Comparison of ENCODE assay signal across 8 cellular contexts in genomic region chr9:38432922-38433510, GRCh38. TPM values are rescaled to one million over a fixed set of nuclear protein-coding genes. Genes with fewer than 3 reads are reported as not detected.
A peak's percentile ranks its signal among the peaks of the same experiment; 100 is the strongest.
DNase-seq lines count a peak whose midpoint lies in the region; TF ChIP-seq lines count a peak whose summit lies in the region.

No MANE protein-coding gene starts in this region.

- H3K9me3 ChIP-seq in AG04450 (ENCODE audit: control insufficient read depth, insufficient read depth, low read length) (no peaks in the 10 kb centered on the region), MG63 (peaks cover 2% of the 10 kb centered on the region; the same call in 1 of the 2 replicates)

- H3K27ac Mint-ChIP-seq in mesothelial cell of epicardium = no peak overlapping the region

- no peaks in the 10 kb centered on the region for H3K36me3 Mint-ChIP-seq in mesothelial cell of epicardium

- no peak overlapping the region for H3K4me3 Mint-ChIP-seq in mesothelial cell of epicardium

- H3K27ac ChIP-seq in AG04450 (ENCODE audit: low read depth, low read length) = no peak overlapping the region

- H3K4me3 ChIP-seq in AG04450 (ENCODE audit: low read depth, low read length) (no peak overlapping the region), cardiac fibroblast (replicated peaks in 1 of 2; ENCODE audit: low read depth in 2 of 2, low read length in 2 of 2) (no peak overlapping the region), MG63 (no peak overlapping the region)

- H3K36me3 ChIP-seq in MG63 = no peaks in the 10 kb centered on the region

- DNase-seq in AG04450 (ENCODE audit: low read depth, low spot score) = peak; percentile 8
- DNase-seq in GM10266 (ENCODE audit: extremely low spot score) = no peak
- DNase-seq in NCI-H345 treated with DMSO at 0.1 percent for 48 hours (lab: John Stamatoyannopoulos, UW; ENCODE audit: unreplicated experiment) = peak; percentile 25
- DNase-seq in cardiac fibroblast (ENCODE audit: low read depth in 2 of 2) = peak; percentile 60 to 69
- DNase-seq in mesothelial cell of epicardium (ENCODE audit: low spot score in 2 of 2, unreplicated experiment in 2 of 2) = no peak
- DNase-seq in MG63 = no peak
- DNase-seq in stimulated activated CD4-positive, alpha-beta T cell treated with anti-CD3 and anti-CD28 coated beads, Interleukin-1b, Interleukin-23, amount 100 ng/mL, for 48 hours = no peak
- DNase-seq in middle frontal gyrus (ENCODE audit: extremely low spot score, low spot score) = no peak

- H3K27me3 ChIP-seq in AG04450 (ENCODE audit: control insufficient read depth, insufficient read depth, low read length) = peaks cover 19% of the 10 kb centered on the region
- no peaks in the 10 kb centered on the region for H3K27me3 ChIP-seq in MG63

- POLR2A ChIA-PET in AG04450 (lab: Yijun Ruan, JAX) = no interaction called here

- peaks cover 9% of the 10 kb centered on the region for H3K27me3 Mint-ChIP-seq in mesothelial cell of epicardium (ENCODE audit: low read depth)

- H3K4me1 Mint-ChIP-seq in mesothelial cell of epicardium = peaks cover 15% of the 10 kb centered on the region

- no peaks in the 10 kb centered on the region for H3K9me3 Mint-ChIP-seq in mesothelial cell of epicardium

- peak; percentile 64 for TF ChIP-seq CTCF in AG04450 (IDR thresholded peaks at IDR 0.05; ENCODE audit: low read depth, low read length)
- TF ChIP-seq CTCF in GM10266 (IDR thresholded peaks at IDR 0.05; ENCODE audit: control insufficient read depth, insufficient read depth, low read depth, missing control alignments) = peak; percentile 55
- peak; percentile 57 for TF ChIP-seq CTCF in cardiac fibroblast (IDR thresholded peaks at IDR 0.05; ENCODE audit: low read depth, low read length)
- peak; percentile 86 for TF ChIP-seq CTCF in mesothelial cell of epicardium (IDR thresholded peaks at IDR 0.05; ENCODE audit: unreplicated experiment)

- CTCF ChIA-PET in AG04450 (lab: Charles Lee) = interaction anchor here (0.6 to 3.5 kb wide), 13 partner anchors 9 to 623 kb away, joined by 3 to 15 read pairs (median 4); no protein-coding TSS in a partner anchor

RNA-seq across cellular contexts. Expression of gene IGFBPL1, which starts 8.8 kb away (rescaled TPM):
- polyA plus RNA-seq in AG04450 (2011; rRNA removed) = 0.07 TPM in 1 of 2 replicates, not detected in the other
- polyA minus RNA-seq in AG04450 (2011; rRNA and poly(A)+ RNA removed) = not detected in 2 replicates
- 0.27 to 0.34 TPM in 2 of 3 replicates, not detected in the other for total RNA-seq in mesothelial cell of epicardium
- total RNA-seq in MG63 (2014; rRNA removed; shearing (Covaris generic); ENCODE audit: low replicate concordance) = 0.95 and 2.3 TPM in 2 replicates

RNA-seq across cellular contexts. Expression of gene ALDH1B1, which starts 40.5 kb away (rescaled TPM):
- 47.0 and 51.7 TPM in 2 replicates for polyA plus RNA-seq in AG04450 (2011; rRNA removed)
- polyA minus RNA-seq in AG04450 (2011; rRNA and poly(A)+ RNA removed) = 57.6 and 72.0 TPM in 2 replicates
- total RNA-seq in mesothelial cell of epicardium = 17.5 to 20.3 TPM (median 19.7 TPM) in 3 replicates
- total RNA-seq in MG63 (2014; rRNA removed; shearing (Covaris generic); ENCODE audit: low replicate concordance) = 61.3 and 79.0 TPM in 2 replicates

Comparison
In these comparisons a context has a peak if more than half of its experiments do, and no peak if none do; other contexts are left out.
1. DNase-seq: peak in AG04450 (single experiment), NCI-H345 treated with DMSO at 0.1 percent for 48 hours (single experiment) and cardiac fibroblast (2 of 2); none in GM10266 (single experiment), mesothelial cell of epicardium (0 of 2), MG63 (single experiment), stimulated activated CD4-positive, alpha-beta T cell treated with anti-CD3 and anti-CD28 coated beads, Interleukin-1b, Interleukin-23, amount 100 ng/mL, for 48 hours (single experiment) and middle frontal gyrus (single experiment).
2. Peak in every context shown above with its lines, with median percentiles within 50 percentile points of each other: CTCF ChIP-seq.